In the genomic region with DNA sequence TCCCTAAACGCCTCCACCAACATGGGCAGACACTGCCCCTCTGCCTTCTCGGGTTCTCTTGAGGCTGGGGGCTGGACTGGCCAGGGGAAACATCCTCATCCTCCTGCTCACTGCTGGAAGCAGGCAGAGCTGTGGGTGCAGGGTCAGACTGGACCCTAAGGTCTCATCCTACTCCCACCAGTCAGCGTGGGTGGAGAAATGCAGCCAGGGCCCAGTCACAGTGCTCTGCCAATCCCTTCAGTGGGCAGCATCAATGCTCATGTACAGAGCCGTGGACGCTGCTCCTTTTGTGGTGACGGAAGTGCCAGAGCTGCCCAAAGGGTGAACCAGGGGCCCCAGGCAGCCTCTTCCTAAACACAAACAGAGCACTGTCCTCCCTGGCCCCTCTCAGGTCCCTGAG, we compare ENCODE assay signal across 27 cellular contexts. TPM values are rescaled to one million over a fixed set of nuclear protein-coding genes. Genes with fewer than 3 reads are reported as not detected.
"Had no signal": no experiment of that assay in that cellular context is flagged by ENCODE, and none has a peak within 500 bp of the region (broad histone marks: within the 10 kb centered on the region; RNA-seq: fewer than 3 reads in every experiment).

No MANE protein-coding gene starts in this region.

- H3K27ac ChIP-seq: Peyer's patch, RWPE1, SK-N-MC, VCaP had no signal

- ATAC-seq: activated CD4-positive, alpha-beta T cell treated with anti-CD3 and anti-CD28 coated beads for 36 hours; activated CD8-positive, alpha-beta memory T cell treated with anti-CD3 and anti-CD28 coated beads, Interleukin-2, amount 10 ng/mL, durations not matched to agents 7 days and 5 days; activated CD8-positive, alpha-beta T cell treated with anti-CD3 and anti-CD28 coated beads, Interleukin-2, amount 10 ng/mL, durations not matched to agents 7 days and 5 days; T-cell had no signal

- FAIRE-seq: bronchial epithelial cell, TTC549 had no signal

- H3K4me3 ChIP-seq: Peyer's patch, SK-N-MC had no signal

- H3K27me3 ChIP-seq: Peyer's patch had no signal

- H3K9me3 ChIP-seq: Peyer's patch had no signal

- H3K36me3 ChIP-seq: Peyer's patch had no signal

- DNase-seq: activated CD4-positive, alpha-beta T cell treated with anti-CD3 and anti-CD28 coated beads for 36 hours; activated CD8-positive, alpha-beta memory T cell treated with anti-CD3 and anti-CD28 coated beads, Interleukin-2, amount 10 ng/mL, durations not matched to agents 7 days and 5 days; activated CD8-positive, alpha-beta T cell treated with anti-CD3 and anti-CD28 coated beads, Interleukin-2, amount 10 ng/mL, durations not matched to agents 7 days and 5 days; activated effector memory CD4-positive, alpha-beta T cell treated with Interleukin-2 at 50 U/mL for 16 hours; activated naive CD4-positive, alpha-beta T cell; activated T-cell treated with anti-CD3 and anti-CD28 coated beads, Interleukin-2, amount 50 U/mL, for 24 hours; central memory CD4-positive, alpha-beta T cell; Kasumi-1; NCI-H1105 treated with DMSO at 0.1 percent for 48 hours; NCI-H1436 treated with DMSO at 0.1 percent for 48 hours; NCI-H187; NCI-H2081; NCI-H510A treated with DMSO at 0.1 percent for 48 hours; NCI-H69; NK-92 treated with Interleukin-12 subunit alpha and Interleukin-12 subunit beta, amount 100 ng/mL, for 24 hours; OCI-M1; SIG-M5; T-cell; T-helper 2 cell; T1000 had no signal

RNA-seq across cellular contexts. Expression of a gene that starts 13.4 kb away (rescaled TPM):
- total RNA-seq: activated CD4-positive, alpha-beta T cell treated with anti-CD3 and anti-CD28 coated beads for 36 hours; activated CD8-positive, alpha-beta memory T cell treated with anti-CD3 and anti-CD28 coated beads, Interleukin-2, amount 10 ng/mL, durations not matched to agents 7 days and 5 days; activated CD8-positive, alpha-beta T cell treated with anti-CD3 and anti-CD28 coated beads, Interleukin-2, amount 10 ng/mL, durations not matched to agents 7 days and 5 days; activated T-helper 1 cell treated with anti-CD3 and anti-CD28 coated beads, Interleukin-12 subunit alpha, Interleukin-12 subunit beta, Interleukin-2, Interleukin-4 antibody, amounts not matched to agents 30 ng/mL and 10 ng/mL and 1 ng/mL, durations not matched to agents 14 hours and 24 hours and 36 hours had no signal
